ENCODE assay signal across 8 cellular contexts in the genomic region with DNA sequence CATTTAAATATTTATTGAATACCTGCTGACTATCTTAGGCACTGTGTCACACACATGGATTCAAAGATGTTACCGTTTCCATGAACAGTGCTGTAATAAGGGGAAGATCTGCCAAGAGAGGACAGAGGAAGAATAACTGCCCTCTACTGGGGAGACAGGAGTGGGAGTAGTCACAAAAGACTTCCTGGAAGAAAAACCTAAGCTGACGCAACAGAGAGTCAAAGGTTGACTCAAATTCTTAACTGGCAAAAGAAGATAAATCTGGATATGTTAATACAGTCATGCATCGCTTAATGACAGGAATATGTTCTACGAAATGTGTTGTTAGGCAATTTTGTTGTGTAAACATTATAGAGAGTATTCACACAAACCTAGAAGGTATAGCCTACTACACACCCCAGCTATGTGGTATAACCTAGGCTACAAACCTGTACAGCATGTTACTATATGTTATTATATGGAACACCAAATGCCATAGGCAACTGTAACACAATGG. TPM values are rescaled to one million over a fixed set of nuclear protein-coding genes. Genes with fewer than 3 reads are reported as not detected.
A peak's percentile ranks its signal among the peaks of the same experiment; 100 is the strongest.
DNase-seq lines count a peak whose midpoint lies in the region; ATAC-seq and TF ChIP-seq lines count a peak whose summit lies in the region.

No MANE protein-coding gene starts in this region.

- no peak overlapping the region for H3K27ac Mint-ChIP-seq in endothelial cell (ENCODE audit: unreplicated experiment)
- peak overlapping the region in 7 of 10 donors; percentile 6 to 71 (median 33) for H3K27ac Mint-ChIP-seq in naive thymus-derived CD8-positive, alpha-beta T cell

- no peak overlapping the region for H3K27ac ChIP-seq in RWPE1

- no peak overlapping the region for H3K4me3 ChIP-seq in GM12875 (ENCODE audit: low read depth, low read length)

- CTCF ChIA-PET in RWPE1 (lab: Yijun Ruan, JAX), result interaction anchor here (0.5 to 0.6 kb wide), 4 partner anchors 86 to 265 kb away, joined by 3 to 4 read pairs (median 4); no protein-coding TSS in a partner anchor

- POLR2A ChIA-PET in RWPE1 (lab: Yijun Ruan, JAX; ENCODE audit: low non-redundant PET), result no interaction called here
- POLR2A ChIA-PET in naive thymus-derived CD8-positive, alpha-beta T cell (lab: Charles Lee), result interaction anchor here (0.6 kb wide), 1 partner anchor 9 kb away, joined by 3 read pairs; no protein-coding TSS in a partner anchor

- peaks cover 3% of the 10 kb centered on the region for H3K4me1 Mint-ChIP-seq in endothelial cell (ENCODE audit: unreplicated experiment)
- H3K4me1 Mint-ChIP-seq in naive thymus-derived CD8-positive, alpha-beta T cell, result peaks cover 7 to 18% (median 9%) of the 10 kb centered on the region in 4 donors

- H3K4me3 Mint-ChIP-seq in endothelial cell (ENCODE audit: unreplicated experiment), result no peak overlapping the region
- no peak overlapping the region for H3K4me3 Mint-ChIP-seq in naive thymus-derived CD8-positive, alpha-beta T cell

- ATAC-seq in naive thymus-derived CD8-positive, alpha-beta T cell, result peak in 1 of 2 donors; percentile 53
- ATAC-seq in HG03521 (IDR thresholded peaks at IDR 0.05; ENCODE audit: unreplicated experiment) (no peak), GM18909 (IDR thresholded peaks at IDR 0.05; ENCODE audit: poor library complexity, unreplicated experiment) (no peak), HG03108 (IDR thresholded peaks at IDR 0.05; ENCODE audit: unreplicated experiment) (no peak)

- DNase-seq in A172 (ENCODE audit: low spot score) (peak; percentile 60), RWPE1 (ENCODE audit: low spot score) (peak; percentile 36), endothelial cell (ENCODE audit: low spot score) (no peak)
- DNase-seq in naive thymus-derived CD8-positive, alpha-beta T cell, result peak in 2 of 10 donors; percentile 6 to 8

- H3K27me3 Mint-ChIP-seq in endothelial cell (ENCODE audit: unreplicated experiment), result peaks cover 1% of the 10 kb centered on the region
- H3K27me3 Mint-ChIP-seq in naive thymus-derived CD8-positive, alpha-beta T cell, result no peaks in the 10 kb centered on the region

- H3K36me3 Mint-ChIP-seq in endothelial cell (ENCODE audit: low read depth, unreplicated experiment), result peaks cover 4% of the 10 kb centered on the region
- peaks cover 0 to 47% (median 0%) of the 10 kb centered on the region in 3 donors for H3K36me3 Mint-ChIP-seq in naive thymus-derived CD8-positive, alpha-beta T cell

- no peaks in the 10 kb centered on the region for H3K9me3 Mint-ChIP-seq in endothelial cell (ENCODE audit: unreplicated experiment)
- no peaks in the 10 kb centered on the region for H3K9me3 Mint-ChIP-seq in naive thymus-derived CD8-positive, alpha-beta T cell

- TF ChIP-seq CTCF in GM12875 (IDR thresholded peaks at IDR 0.05; ENCODE audit: borderline replicate concordance, insufficient read depth, low read depth, low read length), result 0 out of 2 replicates have a peak, but pooled peaks have one; percentile 20
- TF ChIP-seq CTCF in RWPE1 (conservative IDR thresholded peaks at IDR 0.05; ENCODE audit: low read depth), result peak; percentile 37
- peak; percentile 25 for TF ChIP-seq CTCF in endothelial cell (IDR thresholded peaks at IDR 0.05; ENCODE audit: unreplicated experiment)

RNA-seq across cellular contexts. Expression of gene DCAF5, which starts 51.5 kb away (rescaled TPM):
- total RNA-seq in A172 (2014; rRNA removed; shearing (Covaris generic)), result 3.9 and 6.7 TPM in 2 replicates
- 72.0 TPM for total RNA-seq in endothelial cell (ENCODE audit: unreplicated experiment)
- total RNA-seq in naive thymus-derived CD8-positive, alpha-beta T cell, result 10 to 100 TPM; 74.2 to 78.8 TPM
- polyA plus RNA-seq in naive thymus-derived CD8-positive, alpha-beta T cell, result 10 to 100 TPM; 73.1 to 87.2 (median 79.1) TPM
